ENCODE assay signal across 29 cellular contexts in genomic region chr1:245798367-245798747, GRCh38.
"Had no signal": no experiment of that assay in that cellular context is flagged by ENCODE, and none has a peak within 500 bp of the region (broad histone marks: within the 10 kb centered on the region; RNA-seq: fewer than 3 reads in every experiment).

No MANE protein-coding gene starts in this region.

- H3K36me3 Mint-ChIP-seq: activated CD4-positive, alpha-beta memory T cell treated with anti-CD3 and anti-CD28 coated beads for 36 hours; activated naive CD8-positive, alpha-beta T cell treated with anti-CD3 and anti-CD28 coated beads, Interleukin-2, amount 10 ng/mL, durations not matched to agents 7 days and 5 days had no signal

- H3K4me1 ChIP-seq: breast epithelium, colonic mucosa, esophagus squamous epithelium, left ventricle myocardium inferior, pancreas, psoas muscle, uterus had no signal

- H3K36me3 ChIP-seq: breast epithelium, colonic mucosa, esophagus squamous epithelium, left ventricle myocardium inferior, pancreas, thoracic aorta, uterus, WERI-Rb-1 had no signal

- H3K27ac ChIP-seq: breast epithelium, colonic mucosa, epithelial cell of prostate, esophagus squamous epithelium, left ventricle myocardium inferior, pancreas, psoas muscle, thoracic aorta, uterus, WERI-Rb-1 had no signal

- ATAC-seq: pancreas, psoas muscle, T-helper 17 cell had no signal

- DNase-seq: activated CD4-positive, alpha-beta memory T cell treated with anti-CD3 and anti-CD28 coated beads for 36 hours; activated CD4-positive, alpha-beta T cell treated with anti-CD3 and anti-CD28 coated beads, Interleukin-2, amount 10 ng/mL, durations not matched to agents 24 days and 14 days; activated CD4-positive, CD25-positive, alpha-beta regulatory T cell treated with anti-CD3 and anti-CD28 coated beads, Interleukin-2, amount 50 U/mL, for 72 hours; activated CD8-positive, alpha-beta memory T cell treated with anti-CD3 and anti-CD28 coated beads, Interleukin-2, amount 50 U/mL, for 4 hours; activated effector memory CD4-positive, alpha-beta T cell treated with anti-CD3 and anti-CD28 coated beads, Interleukin-2, amount 50 U/mL, for 16 hours; activated naive CD4-positive, alpha-beta T cell treated with anti-CD3 and anti-CD28 coated beads for 36 hours; activated naive CD8-positive, alpha-beta T cell treated with anti-CD3 and anti-CD28 coated beads, Interleukin-2, amount 10 ng/mL, durations not matched to agents 7 days and 5 days; activated T-cell treated with anti-CD3 and anti-CD28 coated beads, Interleukin-2, amount 50 U/mL, for 1 hour; colonic mucosa; effector CD8-positive, alpha-beta T cell; esophagus squamous epithelium; glutamatergic neuron; left ventricle myocardium inferior; naive B cell; nucleus accumbens; pancreas; psoas muscle; stimulated activated naive CD4-positive, alpha-beta T cell; T-helper 17 cell; T1000; uterus; WERI-Rb-1 had no signal

- H3K4me3 Mint-ChIP-seq: activated CD4-positive, alpha-beta memory T cell treated with anti-CD3 and anti-CD28 coated beads for 36 hours; activated CD4-positive, alpha-beta T cell treated with anti-CD3 and anti-CD28 coated beads, Interleukin-2, amount 10 ng/mL, durations not matched to agents 24 days and 14 days; activated naive CD4-positive, alpha-beta T cell treated with anti-CD3 and anti-CD28 coated beads for 36 hours; activated naive CD8-positive, alpha-beta T cell treated with anti-CD3 and anti-CD28 coated beads, Interleukin-2, amount 10 ng/mL, durations not matched to agents 7 days and 5 days; activated T-helper 1 cell treated with anti-CD3 and anti-CD28 coated beads, Interleukin-12 subunit alpha, Interleukin-12 subunit beta, Interleukin-2, Interleukin-4 antibody, amounts not matched to agents 30 ng/mL and 10 ng/mL and 1 ng/mL, durations not matched to agents 14 hours and 24 hours and 36 hours; naive B cell; T-helper 17 cell had no signal

- H3K27me3 Mint-ChIP-seq: activated CD4-positive, alpha-beta memory T cell treated with anti-CD3 and anti-CD28 coated beads for 36 hours; activated CD4-positive, alpha-beta T cell treated with anti-CD3 and anti-CD28 coated beads, Interleukin-2, amount 10 ng/mL, durations not matched to agents 24 days and 14 days; activated naive CD8-positive, alpha-beta T cell treated with anti-CD3 and anti-CD28 coated beads, Interleukin-2, amount 10 ng/mL, durations not matched to agents 7 days and 5 days; naive B cell; T-helper 17 cell had no signal

- H3K9me3 Mint-ChIP-seq: activated CD4-positive, alpha-beta memory T cell treated with anti-CD3 and anti-CD28 coated beads for 36 hours; activated CD4-positive, alpha-beta T cell treated with anti-CD3 and anti-CD28 coated beads, Interleukin-2, amount 10 ng/mL, durations not matched to agents 24 days and 14 days; activated naive CD4-positive, alpha-beta T cell treated with anti-CD3 and anti-CD28 coated beads for 36 hours; activated naive CD8-positive, alpha-beta T cell treated with anti-CD3 and anti-CD28 coated beads, Interleukin-2, amount 10 ng/mL, durations not matched to agents 7 days and 5 days; activated T-helper 1 cell treated with anti-CD3 and anti-CD28 coated beads, Interleukin-12 subunit alpha, Interleukin-12 subunit beta, Interleukin-2, Interleukin-4 antibody, amounts not matched to agents 30 ng/mL and 10 ng/mL and 1 ng/mL, durations not matched to agents 14 hours and 24 hours and 36 hours; naive B cell had no signal

- H3K9me3 ChIP-seq: breast epithelium, colonic mucosa, esophagus squamous epithelium, left ventricle myocardium inferior, pancreas, psoas muscle, thoracic aorta, uterus had no signal

- H3K27ac Mint-ChIP-seq: activated CD4-positive, alpha-beta memory T cell treated with anti-CD3 and anti-CD28 coated beads for 36 hours; activated CD4-positive, alpha-beta T cell treated with anti-CD3 and anti-CD28 coated beads, Interleukin-2, amount 10 ng/mL, durations not matched to agents 24 days and 14 days; activated naive CD4-positive, alpha-beta T cell treated with anti-CD3 and anti-CD28 coated beads for 36 hours; activated naive CD8-positive, alpha-beta T cell treated with anti-CD3 and anti-CD28 coated beads, Interleukin-2, amount 10 ng/mL, durations not matched to agents 7 days and 5 days; activated T-helper 1 cell treated with anti-CD3 and anti-CD28 coated beads, Interleukin-12 subunit alpha, Interleukin-12 subunit beta, Interleukin-2, Interleukin-4 antibody, amounts not matched to agents 30 ng/mL and 10 ng/mL and 1 ng/mL, durations not matched to agents 14 hours and 24 hours and 36 hours; T-helper 17 cell had no signal

- H3K4me1 Mint-ChIP-seq: activated CD4-positive, alpha-beta T cell treated with anti-CD3 and anti-CD28 coated beads, Interleukin-2, amount 10 ng/mL, durations not matched to agents 24 days and 14 days; activated naive CD8-positive, alpha-beta T cell treated with anti-CD3 and anti-CD28 coated beads, Interleukin-2, amount 10 ng/mL, durations not matched to agents 7 days and 5 days; T-helper 17 cell had no signal

- FAIRE-seq: endometrium, frontal cortex, islet of Langerhans, pancreas had no signal

- H3K4me3 ChIP-seq: breast epithelium, colonic mucosa, esophagus squamous epithelium, left ventricle myocardium inferior, pancreas, psoas muscle, thoracic aorta, uterus had no signal

- H3K27me3 ChIP-seq: breast epithelium, colonic mucosa, esophagus squamous epithelium, pancreas, uterus had no signal
